ENCODE assay signal across 23 cellular contexts in the genomic region with DNA sequence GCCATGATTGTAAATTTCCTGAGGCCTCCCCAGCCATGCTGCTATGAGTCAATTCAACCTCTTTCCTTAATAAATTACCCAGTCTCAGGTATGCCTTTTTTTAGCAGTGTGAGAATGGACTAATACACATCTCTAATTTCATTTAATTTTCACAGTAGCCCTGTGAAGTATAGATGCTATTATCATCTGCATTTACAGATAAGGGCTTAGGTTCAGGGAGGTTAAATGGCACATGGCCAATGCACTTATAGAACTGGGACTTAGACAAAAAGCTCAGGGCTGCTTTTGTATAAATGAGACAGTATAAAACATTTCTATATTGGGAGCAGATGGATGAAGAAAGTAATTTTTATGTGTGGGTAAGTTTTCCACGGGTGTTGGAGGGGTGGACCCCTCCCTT.
"Had no signal": no experiment of that assay in that cellular context is flagged by ENCODE, and none has a peak within 500 bp of the region (broad histone marks: within the 10 kb centered on the region; RNA-seq: fewer than 3 reads in every experiment).

No MANE protein-coding gene starts in this region.

- H3K36me3 ChIP-seq: ascending aorta had no signal

- DNase-seq: activated CD4-positive, alpha-beta T cell treated with anti-CD3 and anti-CD28 coated beads for 48 hours; activated CD4-positive, alpha-beta T cell treated with anti-CD3 and anti-CD28 coated beads, Interleukin-2, amount 50 U/mL, for 4 hours; activated CD4-positive, CD25-positive, alpha-beta regulatory T cell treated with anti-CD3 and anti-CD28 coated beads, Interleukin-2, amount 50 U/mL, for 72 hours; activated CD8-positive, alpha-beta memory T cell treated with anti-CD3 and anti-CD28 coated beads, Interleukin-2, amount 10 ng/mL, durations not matched to agents 7 days and 5 days; activated effector memory CD4-positive, alpha-beta T cell treated with anti-CD3 and anti-CD28 coated beads, Interleukin-2, amount 50 U/mL, for 16 hours; activated naive CD4-positive, alpha-beta T cell treated with Interleukin-2 at 50 U/mL for 16 hours; activated naive CD8-positive, alpha-beta T cell treated with anti-CD3 and anti-CD28 coated beads, Interleukin-2, amount 50 U/mL, for 24 hours; activated T-cell treated with anti-CD3 and anti-CD28 coated beads, Interleukin-2, amount 50 U/mL, for 4 hours; amniotic stem cell; body of pancreas; Karpas-422; MM.1S; NCI-H146; NCI-H1930; NCI-H2107; NCI-H510A treated with DMSO at 0.1 percent for 48 hours; NCI-H774; PC-9; SHP77 treated with DMSO at 0.1 percent for 48 hours; T-helper 1 cell had no signal

- H3K4me1 ChIP-seq: ascending aorta, body of pancreas had no signal

- H3K9me3 ChIP-seq: ascending aorta, body of pancreas had no signal

- ATAC-seq: activated CD8-positive, alpha-beta memory T cell treated with anti-CD3 and anti-CD28 coated beads, Interleukin-2, amount 10 ng/mL, durations not matched to agents 7 days and 5 days; activated naive CD4-positive, alpha-beta T cell treated with anti-CD3 and anti-CD28 coated beads, Interleukin-2, amount 50 U/mL, for 72 hours; activated naive CD8-positive, alpha-beta T cell treated with anti-CD3 and anti-CD28 coated beads, Interleukin-2, amount 50 U/mL, for 24 hours; activated T-cell treated with anti-CD3 and anti-CD28 coated beads, Interleukin-2, amount 50 U/mL, for 4 hours; body of pancreas; WTC11 had no signal

- H3K27me3 ChIP-seq: ascending aorta, body of pancreas had no signal

- H3K27ac ChIP-seq: ascending aorta, body of pancreas, PC-9 had no signal

- H3K4me3 ChIP-seq: ascending aorta, body of pancreas, PC-9 had no signal
